Comparison of ENCODE assay signal across 23 cellular contexts in the genomic region with DNA sequence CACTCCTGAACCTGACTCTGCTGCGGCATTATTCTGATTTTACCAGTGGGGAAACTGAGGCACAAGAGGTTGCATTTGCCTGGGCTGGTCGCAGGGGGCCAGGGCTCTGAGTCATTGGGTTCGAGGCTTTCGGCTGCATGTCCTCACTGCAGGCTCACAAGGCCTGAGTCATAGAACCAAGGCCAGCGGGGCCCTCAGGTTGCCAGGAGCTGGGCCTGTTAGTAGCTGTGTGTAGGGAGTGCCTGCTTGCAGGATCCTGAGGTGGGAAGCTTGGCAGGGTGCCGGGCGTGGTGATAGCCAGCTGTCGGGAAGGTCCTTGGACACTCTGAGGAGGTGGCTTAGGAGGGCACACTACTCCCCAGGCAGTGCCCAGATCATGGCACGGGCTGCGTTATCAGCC. TPM values are rescaled to one million over a fixed set of nuclear protein-coding genes. Genes with fewer than 3 reads are reported as not detected.
"Had no signal": no experiment of that assay in that cellular context is flagged by ENCODE, and none has a peak within 500 bp of the region (broad histone marks: within the 10 kb centered on the region; RNA-seq: fewer than 3 reads in every experiment).

No MANE protein-coding gene starts in this region.

- H3K9me3 ChIP-seq: ascending aorta, colonic mucosa, left ventricle myocardium inferior, ovary, right lobe of liver, suprapubic skin had no signal

- H3K4me3 ChIP-seq: ascending aorta, colonic mucosa, left ventricle myocardium inferior, neural progenitor cell, ovary, right lobe of liver, suprapubic skin had no signal

- DNase-seq: activated B cell treated with CpG ODN at 0.5 μM for 24 hours; activated CD4-positive, alpha-beta memory T cell treated with anti-CD3 and anti-CD28 coated beads, Interleukin-2, amount 10 ng/mL, durations not matched to agents 7 days and 5 days; activated CD4-positive, alpha-beta T cell treated with anti-CD3 and anti-CD28 coated beads for 48 hours; activated CD8-positive, alpha-beta memory T cell treated with anti-CD3 and anti-CD28 coated beads, Interleukin-2, amount 10 ng/mL, durations not matched to agents 7 days and 5 days; activated naive CD4-positive, alpha-beta T cell treated with Interleukin-2 at 50 U/mL for 16 hours; activated T-cell treated with anti-CD3 and anti-CD28 coated beads, Interleukin-2, amount 50 U/mL, for 24 hours; colonic mucosa; endodermal cell; left ventricle myocardium inferior; naive B cell; ovary; right lobe of liver; small intestine; stimulated activated CD4-positive, alpha-beta T cell treated with anti-CD3 and anti-CD28 coated beads, Interleukin-15, amount 100 ng/mL, for 24 hours; stimulated activated CD4-positive, alpha-beta T cell treated with anti-CD3 and anti-CD28 coated beads, Interleukin-2, amount 100 ng/mL, for 48 hours; stimulated activated naive CD8-positive, alpha-beta T cell treated with anti-CD3 and anti-CD28 coated beads, Interleukin-15, amount 100 ng/mL, for 72 hours; T-cell had no signal

- H3K27me3 ChIP-seq: ascending aorta, colonic mucosa, neural progenitor cell, ovary, right lobe of liver, suprapubic skin had no signal

- H3K36me3 ChIP-seq: neural progenitor cell, ovary had no signal

- FAIRE-seq: frontal cortex, small intestine had no signal

RNA-seq across cellular contexts. Expression of a gene that starts 21.6 kb away (rescaled TPM):
- total RNA-seq: activated T-helper 2 cell treated with anti-CD3 and anti-CD28 coated beads, Interferon-gamma antibody, Interleukin-2, Interleukin-4, amounts not matched to agents 10 μg/mL and 5 μg/mL and 100 μg/mL, durations not matched to agents 14 hours and 24 hours and 36 hours; endodermal cell; epithelial cell of proximal tubule had no signal
